26 cellular contexts compared by ENCODE assay signal in the genomic region with DNA sequence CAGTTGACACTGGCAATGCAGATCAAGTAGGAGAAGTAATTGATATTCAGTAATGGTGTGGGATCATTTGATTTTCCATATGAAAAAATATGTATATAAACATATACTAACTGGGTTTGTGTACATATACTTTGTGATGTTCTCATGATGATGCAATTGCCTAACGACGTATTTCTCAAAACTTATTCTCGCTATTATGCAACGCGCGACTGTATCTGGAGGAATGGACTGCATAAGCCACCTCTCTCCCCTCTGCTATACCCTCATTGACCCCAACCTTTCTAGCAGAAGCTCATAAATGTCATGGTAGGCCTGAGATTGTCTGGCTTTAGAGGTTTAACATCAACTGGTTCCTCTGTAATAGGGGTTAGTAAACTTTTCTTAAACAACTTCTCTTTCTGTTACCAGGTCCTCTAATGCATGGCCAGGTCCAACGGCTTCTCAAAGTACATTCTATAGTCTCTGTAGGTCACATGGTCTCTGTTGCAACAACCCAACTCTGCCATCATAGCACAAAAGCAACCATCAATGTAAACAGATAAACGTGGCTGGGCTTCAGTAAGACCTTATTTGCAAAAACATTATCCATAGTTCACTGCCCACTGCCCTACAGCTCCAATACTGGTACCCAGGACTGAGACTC. TPM values are rescaled to one million over a fixed set of nuclear protein-coding genes. Genes with fewer than 3 reads are reported as not detected.
A peak's percentile ranks its signal among the peaks of the same experiment; 100 is the strongest.
DNase-seq lines count a peak whose midpoint lies in the region; ATAC-seq and TF ChIP-seq lines count a peak whose summit lies in the region.
"Had no signal": no experiment of that assay in that cellular context is flagged by ENCODE, and none has a peak within 500 bp of the region (broad histone marks: within the 10 kb centered on the region; RNA-seq: fewer than 3 reads in every experiment).

No MANE protein-coding gene starts in this region.

- H3K36me3 Mint-ChIP-seq in activated T-cell treated with anti-CD3 and anti-CD28 coated beads, Interleukin-2, amount 50 U/mL, for 24 hours (ENCODE audit: low read depth), result peaks cover 17% of the 10 kb centered on the region
- H3K36me3 Mint-ChIP-seq in stimulated activated naive B cell treated with anti-CD40 and anti-IgM and Interleukin-4, amounts not matched to agents 10 μg/mL and 1 μg/mL and 100 μg/mL, for 72 hours, result peaks cover 22 to 48% of the 10 kb centered on the region in 2 donors
- H3K36me3 Mint-ChIP-seq: natural killer cell had no signal

- H3K4me1 Mint-ChIP-seq in activated T-cell treated with anti-CD3 and anti-CD28 coated beads, Interleukin-2, amount 50 U/mL, for 24 hours (ENCODE audit: low read depth), result peaks cover 47% of the 10 kb centered on the region
- peaks cover 36 to 55% of the 10 kb centered on the region in 2 donors for H3K4me1 Mint-ChIP-seq in stimulated activated naive B cell treated with anti-CD40 and anti-IgM and Interleukin-4, amounts not matched to agents 10 μg/mL and 1 μg/mL and 100 μg/mL, for 72 hours

- H3K27ac Mint-ChIP-seq in activated T-cell treated with anti-CD3 and anti-CD28 coated beads, Interleukin-2, amount 50 U/mL, for 24 hours, result peak overlapping the region; percentile 40
- peak overlapping the region; percentile 7 for H3K27ac Mint-ChIP-seq in stimulated activated naive B cell treated with anti-CD40 and anti-IgM and Interleukin-4, amounts not matched to agents 10 μg/mL and 1 μg/mL and 100 μg/mL, for 72 hours
- H3K27ac Mint-ChIP-seq: activated CD4-positive, alpha-beta memory T cell treated with anti-CD3 and anti-CD28 coated beads for 36 hours; type B pancreatic cell had no signal

- H3K36me3 ChIP-seq in colonic mucosa, result no peaks in the 10 kb centered on the region
- H3K36me3 ChIP-seq: BE2C, pancreas had no signal

- no peak overlapping the region for H3K9ac ChIP-seq in colonic mucosa (ENCODE audit: low read depth in 2 of 2, low read length in 2 of 2)

- no peak overlapping the region for H3K4me3 Mint-ChIP-seq in activated T-cell treated with anti-CD3 and anti-CD28 coated beads, Interleukin-2, amount 50 U/mL, for 24 hours
- H3K4me3 Mint-ChIP-seq in stimulated activated naive B cell treated with anti-CD40 and anti-IgM and Interleukin-4, amounts not matched to agents 10 μg/mL and 1 μg/mL and 100 μg/mL, for 72 hours, result no peak overlapping the region
- H3K4me3 Mint-ChIP-seq: activated CD4-positive, alpha-beta memory T cell treated with anti-CD3 and anti-CD28 coated beads for 36 hours; natural killer cell; type B pancreatic cell; WTC11 had no signal

- TF ChIP-seq CTCF in colonic mucosa (IDR thresholded peaks at IDR 0.05), result no peak

- H3K4me3 ChIP-seq in colonic mucosa, result no peak overlapping the region
- H3K4me3 ChIP-seq: pancreas, SK-N-MC had no signal

- H3K27me3 Mint-ChIP-seq in activated T-cell treated with anti-CD3 and anti-CD28 coated beads, Interleukin-2, amount 50 U/mL, for 24 hours, result no peaks in the 10 kb centered on the region
- no peaks in the 10 kb centered on the region for H3K27me3 Mint-ChIP-seq in stimulated activated naive B cell treated with anti-CD40 and anti-IgM and Interleukin-4, amounts not matched to agents 10 μg/mL and 1 μg/mL and 100 μg/mL, for 72 hours
- H3K27me3 Mint-ChIP-seq: activated CD4-positive, alpha-beta memory T cell treated with anti-CD3 and anti-CD28 coated beads for 36 hours; type B pancreatic cell had no signal

- H3K9me3 Mint-ChIP-seq in activated T-cell treated with anti-CD3 and anti-CD28 coated beads, Interleukin-2, amount 50 U/mL, for 24 hours, result no peaks in the 10 kb centered on the region
- no peaks in the 10 kb centered on the region for H3K9me3 Mint-ChIP-seq in stimulated activated naive B cell treated with anti-CD40 and anti-IgM and Interleukin-4, amounts not matched to agents 10 μg/mL and 1 μg/mL and 100 μg/mL, for 72 hours
- H3K9me3 Mint-ChIP-seq: activated CD4-positive, alpha-beta memory T cell treated with anti-CD3 and anti-CD28 coated beads for 36 hours; type B pancreatic cell; WTC11 had no signal

- no peaks in the 10 kb centered on the region for H3K27me3 ChIP-seq in colonic mucosa
- H3K27me3 ChIP-seq: BE2C, pancreas had no signal

- no peak overlapping the region for H3K27ac ChIP-seq in colonic mucosa
- H3K27ac ChIP-seq: pancreas, SK-N-MC had no signal

- H3K9me3 ChIP-seq in colonic mucosa, result no peaks in the 10 kb centered on the region
- H3K9me3 ChIP-seq: BE2C, pancreas had no signal

- no peaks in the 10 kb centered on the region for H3K4me1 ChIP-seq in colonic mucosa
- H3K4me1 ChIP-seq: BE2C had no signal

- intact Hi-C loops in colonic mucosa (cut with DNase I), result no loop called here

- no peak for ATAC-seq in stimulated activated naive B cell treated with anti-CD40 and anti-IgM and Interleukin-4, amounts not matched to agents 10 μg/mL and 1 μg/mL and 100 μg/mL, for 72 hours (replicated peaks)
- no peak for ATAC-seq in GM18868 (IDR thresholded peaks at IDR 0.05; ENCODE audit: unreplicated experiment)
- ATAC-seq: natural killer cell, right cardiac atrium, WTC11 had no signal

- DNase-seq in activated T-cell treated with anti-CD3 and anti-CD28 coated beads, Interleukin-2, amount 50 U/mL, for 24 hours, result no peak
- no peak for DNase-seq in activated T-cell treated with anti-CD3 and anti-CD28 coated beads, Interleukin-2, amount 50 U/mL, for 48 hours
- DNase-seq in MV-4-11 (lab: John Stamatoyannopoulos, UW) (peak; percentile 91), colonic mucosa (peak; percentile 7)
- DNase-seq in stimulated activated naive B cell treated with anti-CD40 and anti-IgM and Interleukin-4, amounts not matched to agents 10 μg/mL and 1 μg/mL and 100 μg/mL, for 72 hours, result no peak
- DNase-seq in activated CD8-positive, alpha-beta memory T cell treated with anti-CD3 and anti-CD28 coated beads, Interleukin-2, amount 50 U/mL, for 4 hours, result no peak
- no peak for DNase-seq in stimulated activated CD4-positive, alpha-beta T cell treated with anti-CD3 and anti-CD28 coated beads, Interleukin-4, amount 100 ng/mL, for 4 hours
- DNase-seq: activated CD4-positive, alpha-beta memory T cell treated with anti-CD3 and anti-CD28 coated beads for 36 hours; activated naive CD4-positive, alpha-beta T cell treated with Interleukin-2 at 50 U/mL for 16 hours; activated T-cell treated with anti-CD3 and anti-CD28 coated beads, Interleukin-2, amount 50 U/mL, for 1 hour; aorta; BE2C; caudate nucleus; EL; glutamatergic neuron; MM.1S; natural killer cell; NCI-H187; NCI-H226; pancreas; right cardiac atrium; stimulated activated CD8-positive, alpha-beta memory T cell treated with anti-CD3 and anti-CD28 coated beads, Interleukin-4, amount 100 ng/mL, for 48 hours had no signal

RNA-seq across cellular contexts. Expression of a gene that starts 59.3 kb away (rescaled TPM):
- 10 to 100 TPM; 46.8 to 72.6 TPM for total RNA-seq in colonic mucosa

Comparison
In these comparisons a context has a peak if more than half of its experiments do, and no peak if none do; other contexts are left out.
1. DNase-seq: peak in MV-4-11 (single experiment) and colonic mucosa (single experiment); none in activated T-cell treated with anti-CD3 and anti-CD28 coated beads, Interleukin-2, amount 50 U/mL, for 24 hours (single experiment), activated T-cell treated with anti-CD3 and anti-CD28 coated beads, Interleukin-2, amount 50 U/mL, for 48 hours (0 of 2), stimulated activated naive B cell treated with anti-CD40 and anti-IgM and Interleukin-4, amounts not matched to agents 10 μg/mL and 1 μg/mL and 100 μg/mL, for 72 hours (single experiment), activated CD8-positive, alpha-beta memory T cell treated with anti-CD3 and anti-CD28 coated beads, Interleukin-2, amount 50 U/mL, for 4 hours (single experiment) and stimulated activated CD4-positive, alpha-beta T cell treated with anti-CD3 and anti-CD28 coated beads, Interleukin-4, amount 100 ng/mL, for 4 hours (0 of 2).